Comparison of ENCODE assay signal across 20 cellular contexts in genomic region chrX:40285876-40286275, GRCh38.
"Had no signal": no experiment of that assay in that cellular context is flagged by ENCODE, and none has a peak within 500 bp of the region (broad histone marks: within the 10 kb centered on the region; RNA-seq: fewer than 3 reads in every experiment).

No MANE protein-coding gene starts in this region.

- H3K27me3 ChIP-seq: MG63, SJSA1 had no signal

- DNase-seq: Karpas-422, KG1, MG63, NCI-H1092, NCI-H1105 treated with DMSO at 0.1 percent for 48 hours, NCI-H1417 treated with DMSO at 0.1 percent for 48 hours, NCI-H146, NCI-H1694 treated with DMSO at 0.1 percent for 48 hours, NCI-H1930, NCI-H2081, NCI-H2107, NCI-H2227 treated with DMSO at 0.1 percent for 48 hours, NCI-H524, NCI-H526 treated with DMSO at 0.1 percent for 48 hours, NCI-H748 treated with DMSO at 0.1 percent for 48 hours, Right ventricle myocardium superior, RPMI8226, SIG-M5 had no signal

- H3K4me3 ChIP-seq: MG63, SJSA1, SK-N-MC had no signal

- H3K36me3 ChIP-seq: MG63, SJSA1 had no signal

- H3K9me3 ChIP-seq: MG63, SJSA1 had no signal

- H3K27ac ChIP-seq: SJSA1, SK-N-MC had no signal
